ENCODE assay signal across 8 cellular contexts in genomic region chr20:51447097-51447764, GRCh38.
A peak's percentile ranks its signal among the peaks of the same experiment; 100 is the strongest.
DNase-seq lines count a peak whose midpoint lies in the region; ATAC-seq and TF ChIP-seq lines count a peak whose summit lies in the region.

No MANE protein-coding gene starts in this region.

- no peak for TF ChIP-seq CTCF in Peyer's patch (IDR thresholded peaks at IDR 0.05)
- TF ChIP-seq CTCF in fibroblast of lung (conservative IDR thresholded peaks at IDR 0.05 in 1 of 2, IDR thresholded peaks at IDR 0.05 in 1 of 2; ENCODE audit: low read depth in 1 of 2, low read length in 2 of 2) = peak in 1 of 2 donors; percentile 5
- TF ChIP-seq CTCF in neural progenitor cell (IDR thresholded peaks at IDR 0.05) = no peak

- peaks cover 7% of the 10 kb centered on the region for H3K27me3 Mint-ChIP-seq in neural progenitor cell (ENCODE audit: insufficient read depth, low read depth)

- DNase-seq in AG20443 (ENCODE audit: low spot score) (peak; percentile 93), Peyer's patch (peak in 2 of 3 donors; percentile 31 to 64), fibroblast of lung (ENCODE audit: low read depth in 2 of 2) (peak; percentile 94 to 98), neural progenitor cell (ENCODE audit: low spot score) (peak; percentile 36), KBM-7 (no peak), hippocampal formation (lab: John Stamatoyannopoulos, UW) (no peak), DMS114 treated with DMSO at 0.1 percent for 48 hours (lab: John Stamatoyannopoulos, UW; ENCODE audit: unreplicated experiment) (no peak)

- H3K4me1 Mint-ChIP-seq in neural progenitor cell = peaks cover 57% of the 10 kb centered on the region

- H4K20me1 ChIP-seq in fibroblast of lung (ENCODE audit: control insufficient read depth, extremely low read depth, insufficient read depth, low read length) = no peaks in the 10 kb centered on the region
- no peaks in the 10 kb centered on the region for H4K20me1 ChIP-seq in neural progenitor cell (ENCODE audit: low read depth)

- H3K9ac ChIP-seq in fibroblast of lung (ENCODE audit: insufficient read depth, low read length) (peak overlapping the region; percentile 21), neural progenitor cell (no peak overlapping the region)

- no peaks in the 10 kb centered on the region for H3K9me3 Mint-ChIP-seq in neural progenitor cell

- H3K4me3 ChIP-seq in Peyer's patch = no peak overlapping the region
- H3K4me3 ChIP-seq in fibroblast of lung (replicated peaks in 1 of 4; ENCODE audit: control extremely low read depth in 1 of 4, insufficient read depth in 1 of 4, low read depth in 3 of 4, low read length in 4 of 4) = peak overlapping the region in 2 of 4 experiments; percentile 8 to 17
- H3K4me3 ChIP-seq in neural progenitor cell = no peak overlapping the region

- no peaks in the 10 kb centered on the region for H3K79me2 ChIP-seq in fibroblast of lung (ENCODE audit: control insufficient read depth, insufficient read depth, low read length)
- no peaks in the 10 kb centered on the region for H3K79me2 ChIP-seq in neural progenitor cell (ENCODE audit: low read depth)

- H3K36me3 ChIP-seq in Peyer's patch (no peaks in the 10 kb centered on the region), fibroblast of lung (ENCODE audit: control insufficient read depth, insufficient read depth, low read length) (no peaks in the 10 kb centered on the region), neural progenitor cell (no peaks in the 10 kb centered on the region)

- H3F3A ChIP-seq in neural progenitor cell (ENCODE audit: low read depth) = peaks cover 6% of the 10 kb centered on the region

- in situ Hi-C loops in KBM-7 (cut with MboI; ENCODE audit: low pct_unique_long_range_greater_than_20kb, low sequenced_read_pairs) = no loop called here

- no peak for ATAC-seq in HG03457 (IDR thresholded peaks at IDR 0.05; ENCODE audit: unreplicated experiment)

- peak overlapping the region; percentile 64 for H3K4me3 Mint-ChIP-seq in neural progenitor cell

- H3K27ac Mint-ChIP-seq in neural progenitor cell = peak overlapping the region; percentile 16

- H3K4me2 ChIP-seq in fibroblast of lung (ENCODE audit: extremely low read depth, insufficient read depth, low read length) (peak overlapping the region; percentile 66), neural progenitor cell (no peak overlapping the region)

- no peak overlapping the region for H2AFZ ChIP-seq in fibroblast of lung (ENCODE audit: low read length)
- no peak overlapping the region for H2AFZ ChIP-seq in neural progenitor cell (replicated peaks)

- H3K27ac ChIP-seq in Peyer's patch (peak overlapping the region in 3 of 4 donors; percentile 14 to 47 (median 40)), fibroblast of lung (ENCODE audit: insufficient read depth, low read length) (peak overlapping the region; percentile 68), neural progenitor cell (no peak overlapping the region)

- H3K9me3 ChIP-seq in Peyer's patch = no peaks in the 10 kb centered on the region
- no peaks in the 10 kb centered on the region for H3K9me3 ChIP-seq in fibroblast of lung (ENCODE audit: control insufficient read depth, insufficient read depth, low read depth, low read length)
- H3K9me3 ChIP-seq in neural progenitor cell (ENCODE audit: low read depth) = no peaks in the 10 kb centered on the region

- H3K27me3 ChIP-seq in Peyer's patch = no peaks in the 10 kb centered on the region
- H3K27me3 ChIP-seq in fibroblast of lung (ENCODE audit: control insufficient read depth, insufficient read depth, low read length) = no peaks in the 10 kb centered on the region
- no peaks in the 10 kb centered on the region for H3K27me3 ChIP-seq in neural progenitor cell

- H3K36me3 Mint-ChIP-seq in neural progenitor cell = no peaks in the 10 kb centered on the region

- peaks cover 0 to 6% (median 0%) of the 10 kb centered on the region in 4 donors for H3K4me1 ChIP-seq in Peyer's patch
- peaks cover 12% of the 10 kb centered on the region for H3K4me1 ChIP-seq in fibroblast of lung (ENCODE audit: control insufficient read depth, extremely low read depth, insufficient read depth, low read length)
- peaks cover 7% of the 10 kb centered on the region for H3K4me1 ChIP-seq in neural progenitor cell

- no peak for TF ChIP-seq POLR2A in Peyer's patch (IDR thresholded peaks at IDR 0.05)

Comparison
In these comparisons a context has a peak if more than half of its experiments do, and no peak if none do; other contexts are left out.
1. DNase-seq: peak in AG20443 (single experiment), Peyer's patch (2 of 3), fibroblast of lung (2 of 2) and neural progenitor cell (single experiment); none in KBM-7 (single experiment), hippocampal formation (0 of 2) and DMS114 treated with DMSO at 0.1 percent for 48 hours (single experiment).